Comparison of ENCODE assay signal across 1 cellular context in the genomic region with DNA sequence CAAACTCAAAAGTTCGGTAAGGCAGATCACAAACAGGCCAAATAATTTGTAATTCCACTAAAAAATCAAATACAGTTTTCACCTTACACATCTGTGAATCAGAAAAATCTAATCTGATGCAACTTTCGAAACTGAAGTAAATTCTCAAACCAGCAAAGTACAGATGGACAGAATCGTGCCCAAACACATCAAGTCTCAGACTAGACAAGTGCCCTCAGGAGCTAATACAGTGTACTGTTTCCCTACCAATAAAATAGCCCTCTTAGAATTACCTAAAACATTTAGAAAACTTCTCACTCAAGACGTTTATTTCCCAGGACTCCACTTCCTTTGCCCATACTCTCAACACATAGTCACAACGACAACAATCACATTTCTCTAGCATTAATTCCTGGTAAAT.
TF ChIP-seq lines count a peak whose summit lies in the region.

No MANE protein-coding gene starts in this region.

TF ChIP-seq in WTC11, 78 proteins besides CTCF, POLR2A, EP300 and RAD21 (continued from another document):
- TF ChIP-seq, protein P1, sequence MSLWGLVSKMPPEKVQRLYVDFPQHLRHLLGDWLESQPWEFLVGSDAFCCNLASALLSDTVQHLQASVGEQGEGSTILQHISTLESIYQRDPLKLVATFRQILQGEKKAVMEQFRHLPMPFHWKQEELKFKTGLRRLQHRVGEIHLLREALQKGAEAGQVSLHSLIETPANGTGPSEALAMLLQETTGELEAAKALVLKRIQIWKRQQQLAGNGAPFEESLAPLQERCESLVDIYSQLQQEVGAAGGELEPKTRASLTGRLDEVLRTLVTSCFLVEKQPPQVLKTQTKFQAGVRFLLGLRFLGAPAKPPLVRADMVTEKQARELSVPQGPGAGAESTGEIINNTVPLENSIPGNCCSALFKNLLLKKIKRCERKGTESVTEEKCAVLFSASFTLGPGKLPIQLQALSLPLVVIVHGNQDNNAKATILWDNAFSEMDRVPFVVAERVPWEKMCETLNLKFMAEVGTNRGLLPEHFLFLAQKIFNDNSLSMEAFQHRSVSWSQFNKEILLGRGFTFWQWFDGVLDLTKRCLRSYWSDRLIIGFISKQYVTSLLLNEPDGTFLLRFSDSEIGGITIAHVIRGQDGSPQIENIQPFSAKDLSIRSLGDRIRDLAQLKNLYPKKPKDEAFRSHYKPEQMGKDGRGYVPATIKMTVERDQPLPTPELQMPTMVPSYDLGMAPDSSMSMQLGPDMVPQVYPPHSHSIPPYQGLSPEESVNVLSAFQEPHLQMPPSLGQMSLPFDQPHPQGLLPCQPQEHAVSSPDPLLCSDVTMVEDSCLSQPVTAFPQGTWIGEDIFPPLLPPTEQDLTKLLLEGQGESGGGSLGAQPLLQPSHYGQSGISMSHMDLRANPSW (CRISPR knock-in tag; conservative IDR thresholded peaks at IDR 0.05; ENCODE audit: low read depth) = no peak
- no peak for TF ChIP-seq ZNF138 (CRISPR knock-in tag; conservative IDR thresholded peaks at IDR 0.05)
- no peak for TF ChIP-seq ZNF423 (CRISPR knock-in tag; IDR thresholded peaks at IDR 0.05)
- no peak for TF ChIP-seq ZNF416 (CRISPR knock-in tag; IDR thresholded peaks at IDR 0.05)
- TF ChIP-seq RORB (CRISPR knock-in tag; IDR thresholded peaks at IDR 0.05) = no peak
- no peak for TF ChIP-seq FOXP1 (CRISPR knock-in tag; IDR thresholded peaks at IDR 0.05; ENCODE audit: borderline replicate concordance)
- no peak for TF ChIP-seq EMX1 (CRISPR knock-in tag; IDR thresholded peaks at IDR 0.05)
- TF ChIP-seq MYBL2 (CRISPR knock-in tag; IDR thresholded peaks at IDR 0.05) = no peak
- TF ChIP-seq, protein P2, sequence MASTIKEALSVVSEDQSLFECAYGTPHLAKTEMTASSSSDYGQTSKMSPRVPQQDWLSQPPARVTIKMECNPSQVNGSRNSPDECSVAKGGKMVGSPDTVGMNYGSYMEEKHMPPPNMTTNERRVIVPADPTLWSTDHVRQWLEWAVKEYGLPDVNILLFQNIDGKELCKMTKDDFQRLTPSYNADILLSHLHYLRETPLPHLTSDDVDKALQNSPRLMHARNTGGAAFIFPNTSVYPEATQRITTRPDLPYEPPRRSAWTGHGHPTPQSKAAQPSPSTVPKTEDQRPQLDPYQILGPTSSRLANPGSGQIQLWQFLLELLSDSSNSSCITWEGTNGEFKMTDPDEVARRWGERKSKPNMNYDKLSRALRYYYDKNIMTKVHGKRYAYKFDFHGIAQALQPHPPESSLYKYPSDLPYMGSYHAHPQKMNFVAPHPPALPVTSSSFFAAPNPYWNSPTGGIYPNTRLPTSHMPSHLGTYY (CRISPR knock-in tag; IDR thresholded peaks at IDR 0.05) = no peak
- TF ChIP-seq, protein P3, sequence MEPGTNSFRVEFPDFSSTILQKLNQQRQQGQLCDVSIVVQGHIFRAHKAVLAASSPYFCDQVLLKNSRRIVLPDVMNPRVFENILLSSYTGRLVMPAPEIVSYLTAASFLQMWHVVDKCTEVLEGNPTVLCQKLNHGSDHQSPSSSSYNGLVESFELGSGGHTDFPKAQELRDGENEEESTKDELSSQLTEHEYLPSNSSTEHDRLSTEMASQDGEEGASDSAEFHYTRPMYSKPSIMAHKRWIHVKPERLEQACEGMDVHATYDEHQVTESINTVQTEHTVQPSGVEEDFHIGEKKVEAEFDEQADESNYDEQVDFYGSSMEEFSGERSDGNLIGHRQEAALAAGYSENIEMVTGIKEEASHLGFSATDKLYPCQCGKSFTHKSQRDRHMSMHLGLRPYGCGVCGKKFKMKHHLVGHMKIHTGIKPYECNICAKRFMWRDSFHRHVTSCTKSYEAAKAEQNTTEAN (CRISPR knock-in tag; IDR thresholded peaks at IDR 0.05) = no peak
- TF ChIP-seq GRHL2 (CRISPR knock-in tag; IDR thresholded peaks at IDR 0.05; ENCODE audit: insufficient replicate concordance, severe bottlenecking) = no peak
- TF ChIP-seq KAT7 (CRISPR knock-in tag; IDR thresholded peaks at IDR 0.05; ENCODE audit: borderline replicate concordance) = no peak
- TF ChIP-seq SMAD3 (CRISPR knock-in tag; IDR thresholded peaks at IDR 0.05; ENCODE audit: borderline replicate concordance) = no peak
